In the genomic region with DNA sequence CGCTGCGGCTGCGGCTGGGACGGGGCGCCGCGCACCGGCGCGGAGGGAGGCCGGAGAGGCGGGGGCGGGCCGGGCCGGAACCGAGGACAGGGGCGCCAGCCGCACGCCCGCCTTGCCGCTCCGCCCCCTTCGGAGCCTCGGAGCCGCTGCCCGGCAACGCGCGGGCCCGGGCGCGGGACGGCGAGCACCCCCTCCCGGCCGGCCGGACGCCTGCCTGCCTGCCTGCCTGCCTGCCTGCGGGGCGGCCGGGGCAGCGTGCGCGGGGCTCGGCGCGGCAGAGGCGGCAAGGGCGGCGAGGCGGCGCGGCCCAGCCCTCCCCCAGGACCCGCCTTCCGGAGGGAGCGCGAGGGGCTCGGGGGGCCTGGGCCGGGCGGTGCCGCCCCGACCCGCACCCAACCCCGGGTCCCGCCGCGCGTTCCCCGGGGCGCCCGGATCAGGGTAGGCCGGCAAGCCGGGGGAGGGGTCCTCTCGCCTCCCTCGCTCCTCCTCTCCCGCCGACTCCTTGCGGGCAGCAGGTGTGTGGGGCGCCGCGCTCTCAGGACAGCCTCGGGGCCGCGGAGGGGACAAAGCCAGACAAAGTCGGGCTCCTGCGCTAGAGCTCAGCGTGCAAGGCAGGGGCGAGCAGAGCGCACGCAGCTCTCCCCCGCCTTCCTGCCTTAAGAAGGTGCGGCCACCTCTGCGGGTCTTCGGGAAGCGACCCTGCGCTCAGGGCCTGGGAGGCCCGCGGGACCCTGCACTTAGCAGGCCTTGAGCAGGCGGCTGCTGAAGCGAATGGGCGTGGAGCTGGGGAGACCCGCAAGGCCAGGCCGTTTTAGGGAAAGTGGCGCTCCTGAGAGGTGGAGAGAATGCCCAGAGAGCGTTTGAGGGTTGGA, we compare ENCODE assay signal across 8 cellular contexts. TPM values are rescaled to one million over a fixed set of nuclear protein-coding genes. Genes with fewer than 3 reads are reported as not detected.
DNase-seq lines count a peak whose midpoint lies in the region; ATAC-seq and TF ChIP-seq lines count a peak whose summit lies in the region.

A gene (minus strand): TSS at position 58 of the 872 bp plus-strand sequence. CDS start 120 bp downstream, outside the sequence.

- no peak for TF ChIP-seq POLR2A in tibial nerve (IDR thresholded peaks at IDR 0.05)

- TF ChIP-seq EP300 in tibial nerve (IDR thresholded peaks at IDR 0.05), result no peak

- H3K27me3 ChIP-seq in CD8-positive, alpha-beta T cell (ENCODE audit: insufficient read depth, low read length), result peaks cover 10% of the 10 kb centered on the region
- no peaks in the 10 kb centered on the region for H3K27me3 ChIP-seq in neuron (ENCODE audit: insufficient read depth, low read length)
- no peaks in the 10 kb centered on the region for H3K27me3 ChIP-seq in tibial nerve

- peak; percentile 66 for ATAC-seq in CD8-positive, alpha-beta T cell
- ATAC-seq in GM19372 (IDR thresholded peaks at IDR 0.05; ENCODE audit: low read depth, unreplicated experiment), result peak; percentile 82
- ATAC-seq in HG03460 (IDR thresholded peaks at IDR 0.05; ENCODE audit: unreplicated experiment), result peak; percentile 77

- peak within 1 kb of the TSS; percentile 48 for H3K4me3 ChIP-seq in CD8-positive, alpha-beta T cell (ENCODE audit: low read depth, low read length)
- H3K4me3 ChIP-seq in foreskin fibroblast (ENCODE audit: low read depth in 1 of 2, low read length in 2 of 2) (peak within 1 kb of the TSS; percentile 60 to 78), neuron (ENCODE audit: low read length) (peak within 1 kb of the TSS; percentile 76), tibial nerve (peak within 1 kb of the TSS; percentile 36 to 78 (median 56))

- no peaks in the 10 kb centered on the region for H3K9me3 Mint-ChIP-seq in CD8-positive, alpha-beta T cell

- peaks cover 33% of the 10 kb centered on the region for H3K27me3 Mint-ChIP-seq in CD8-positive, alpha-beta T cell (ENCODE audit: low read depth)

- POLR2A ChIA-PET in CD8-positive, alpha-beta T cell (lab: Charles Lee), result interaction anchor here (1.1 kb wide), 1 partner anchor 1195 kb away, joined by 3 read pairs; a partner anchor contains a TSS

- 5 to 12% methylated on average over 11 to 23 of the region's 105 CpGs for WGBS in tibial nerve, 2 donors

- CTCF ChIA-PET in CD8-positive, alpha-beta T cell (lab: Charles Lee), result interaction anchor here (0.8 to 3.8 kb wide), 4 partner anchors 36 to 95 kb away, joined by 3 to 19 read pairs (median 5); no protein-coding TSS in a partner anchor

- intact Hi-C loops in CD8-positive, alpha-beta T cell (cut with DNase I, micrococcal nuclease), result loop anchor here (1.0 to 5.0 kb wide), 3 partner anchors 79 to 95 kb away; no protein-coding TSS in a partner anchor

- H3K36me3 Mint-ChIP-seq in CD8-positive, alpha-beta T cell, result peaks cover 2% of the 10 kb centered on the region

- H3K4me3 Mint-ChIP-seq in CD8-positive, alpha-beta T cell, result peak within 1 kb of the TSS; percentile 89

- no peaks in the 10 kb centered on the region for H3K36me3 ChIP-seq in CD8-positive, alpha-beta T cell (ENCODE audit: insufficient read depth, low read length)
- H3K36me3 ChIP-seq in neuron (ENCODE audit: insufficient read depth, low read length) (peaks cover 4% of the 10 kb centered on the region), tibial nerve (no peaks in the 10 kb centered on the region)

- H3K4me1 ChIP-seq in CD8-positive, alpha-beta T cell (ENCODE audit: insufficient read depth, low read length), result peaks cover 9% of the 10 kb centered on the region
- H3K4me1 ChIP-seq in neuron (ENCODE audit: insufficient read depth, low read length) (peaks cover 15% of the 10 kb centered on the region), tibial nerve (peaks cover 0 to 20% (median 5%) of the 10 kb centered on the region in 4 donors)

- TF ChIP-seq CTCF in CD8-positive, alpha-beta T cell (IDR thresholded peaks at IDR 0.05), result no peak
- TF ChIP-seq CTCF in foreskin fibroblast (IDR thresholded peaks at IDR 0.05; ENCODE audit: low read depth, low read length), result no peak
- TF ChIP-seq CTCF in tibial nerve (IDR thresholded peaks at IDR 0.05), result peak in 4 of 5 experiments; percentile 22 to 65 (median 52)

- H2AFZ ChIP-seq in neuron (ENCODE audit: low read depth, low read length), result peak within 1 kb of the TSS; percentile 83

- H3K27ac Mint-ChIP-seq in CD8-positive, alpha-beta T cell, result no peak within 1 kb of the TSS

- peak in 6 of 7 experiments; percentile 24 to 68 (median 42) for DNase-seq in CD8-positive, alpha-beta T cell
- DNase-seq in OCI-M1 (lab: John Stamatoyannopoulos, UW) (peak; percentile 59), foreskin fibroblast (peak; percentile 62 to 90), tibial nerve (ENCODE audit: low spot score in 2 of 2) (no peak)
- DNase-seq in activated effector memory CD4-positive, alpha-beta T cell treated with anti-CD3 and anti-CD28 coated beads, Interleukin-2, amount 50 U/mL, for 16 hours, result peak; percentile 81

- no peaks in the 10 kb centered on the region for H3K9me3 ChIP-seq in CD8-positive, alpha-beta T cell (ENCODE audit: low read length)
- H3K9me3 ChIP-seq in neuron (ENCODE audit: low read length), result no peaks in the 10 kb centered on the region
- no peaks in the 10 kb centered on the region for H3K9me3 ChIP-seq in tibial nerve

- peaks cover 12% of the 10 kb centered on the region for H3K4me1 Mint-ChIP-seq in CD8-positive, alpha-beta T cell (ENCODE audit: low read depth)

- no peak within 1 kb of the TSS for H3K27ac ChIP-seq in CD8-positive, alpha-beta T cell (ENCODE audit: low read depth, low read length)
- H3K27ac ChIP-seq in tibial nerve, result peak within 1 kb of the TSS in 1 of 4 donors; percentile 74

RNA-seq across cellular contexts. Expression of the gene that starts here (rescaled TPM):
- under 1 TPM in 1 of 2 experiments, not detected in 1; 0.06 TPM for total RNA-seq in CD8-positive, alpha-beta T cell
- total RNA-seq in tibial nerve, result 1 to 10 TPM; 1.6 to 2.4 (median 1.7) TPM

Comparison
In these comparisons a context has a peak if more than half of its experiments do, and no peak if none do; other contexts are left out.
1. Peak in DNase-seq, ATAC-seq and H3K4me3 ChIP-seq in CD8-positive, alpha-beta T cell; RNA of the gene not detected or under 1 TPM.
2. DNase-seq: peak in OCI-M1 (single experiment), activated effector memory CD4-positive, alpha-beta T cell treated with anti-CD3 and anti-CD28 coated beads, Interleukin-2, amount 50 U/mL, for 16 hours (single experiment) and foreskin fibroblast (2 of 2); none in tibial nerve (0 of 2).
3. CTCF ChIP-seq: peak in tibial nerve (4 of 5); none in CD8-positive, alpha-beta T cell (single experiment) and foreskin fibroblast (single experiment).
4. Peak in every context shown above with its lines, with median percentiles within 50 percentile points of each other: ATAC-seq and H3K4me3 ChIP-seq.